ENCODE assay signal across 9 cellular contexts in the genomic region with DNA sequence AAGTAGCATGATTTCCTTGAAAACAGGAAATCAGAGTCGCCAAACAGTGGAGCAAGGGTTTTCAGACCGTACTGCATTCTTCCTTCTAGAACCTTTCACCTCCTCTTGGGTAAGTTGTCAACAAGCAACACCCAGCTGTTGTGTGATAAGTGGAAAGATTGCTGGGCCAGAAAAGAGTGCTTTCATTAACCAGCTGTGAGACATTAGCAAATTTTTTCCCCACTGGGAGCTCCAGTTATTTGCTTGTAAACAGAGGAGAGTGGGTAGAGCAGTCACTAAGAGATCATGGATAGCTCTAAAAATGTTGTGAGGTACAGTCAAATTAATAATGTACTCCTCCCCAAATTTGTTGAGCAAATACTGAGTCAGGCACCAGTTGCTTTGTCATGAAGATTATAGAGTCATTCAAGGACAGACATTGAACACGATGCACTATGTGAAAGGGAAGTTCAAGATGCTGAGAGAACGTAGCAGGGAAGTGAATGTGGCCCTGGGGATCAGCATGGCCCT. TPM values are rescaled to one million over a fixed set of nuclear protein-coding genes. Genes with fewer than 3 reads are reported as not detected.
DNase-seq lines count a peak whose midpoint lies in the region; ATAC-seq lines count a peak whose summit lies in the region.
"Had no signal": no experiment of that assay in that cellular context is flagged by ENCODE, and none has a peak within 500 bp of the region (broad histone marks: within the 10 kb centered on the region; RNA-seq: fewer than 3 reads in every experiment).

No MANE protein-coding gene starts in this region.

- H4K20me1 ChIP-seq in Karpas-422 (ENCODE audit: insufficient read depth, low read depth, low read length) = no peaks in the 10 kb centered on the region

- H3K27me3 Mint-ChIP-seq in activated naive CD4-positive, alpha-beta T cell treated with anti-CD3 and anti-CD28 coated beads for 36 hours (ENCODE audit: low read depth) = peaks cover 5% of the 10 kb centered on the region

- H3K36me3 ChIP-seq in Karpas-422 (ENCODE audit: insufficient read depth, low read length) (no peaks in the 10 kb centered on the region), urinary bladder (ENCODE audit: insufficient read depth) (no peaks in the 10 kb centered on the region)
- H3K36me3 ChIP-seq: HAP-1 had no signal

- no peak for DNase-seq in activated naive CD4-positive, alpha-beta T cell treated with anti-CD3 and anti-CD28 coated beads, Interleukin-2, amount 50 U/mL, for 72 hours (ENCODE audit: low spot score in 2 of 2)
- DNase-seq in activated naive CD4-positive, alpha-beta T cell treated with anti-CD3 and anti-CD28 coated beads for 36 hours = no peak
- DNase-seq in Karpas-422 (peak; percentile 51), Right ventricle myocardium superior (no peak), cerebellum (ENCODE audit: low spot score) (no peak), EL (no peak)

- H3K79me2 ChIP-seq in Karpas-422 (ENCODE audit: low read length) = no peaks in the 10 kb centered on the region

- H3K4me1 ChIP-seq in Karpas-422 (ENCODE audit: low read length) (peaks cover 24% of the 10 kb centered on the region), urinary bladder (ENCODE audit: insufficient read depth) (peaks cover 1% of the 10 kb centered on the region)
- H3K4me1 ChIP-seq: HAP-1 had no signal

- no peak overlapping the region for H3K4me3 Mint-ChIP-seq in activated naive CD4-positive, alpha-beta T cell treated with anti-CD3 and anti-CD28 coated beads for 36 hours

- ATAC-seq in activated naive CD4-positive, alpha-beta T cell treated with anti-CD3 and anti-CD28 coated beads, Interleukin-2, amount 50 U/mL, for 72 hours = peak in 1 of 2 donors; percentile 43
- peak; percentile 79 for ATAC-seq in Right ventricle myocardium superior (ENCODE audit: poor library complexity)
- no peak for ATAC-seq in GM18519 (IDR thresholded peaks at IDR 0.05; ENCODE audit: low FRiP score, unreplicated experiment)

- intact Hi-C loops in activated naive CD4-positive, alpha-beta T cell treated with anti-CD3 and anti-CD28 coated beads for 36 hours (cut with micrococcal nuclease) = no loop called here
- intact Hi-C loops in Right ventricle myocardium superior (cut with DNase I) = no loop called here

- H3K4me2 ChIP-seq in Karpas-422 (ENCODE audit: low read depth, low read length, poor library complexity, severe bottlenecking) = no peak overlapping the region

- H3K27me3 ChIP-seq in Karpas-422 (ENCODE audit: low read length) = no peaks in the 10 kb centered on the region

- H3K9me3 Mint-ChIP-seq in activated naive CD4-positive, alpha-beta T cell treated with anti-CD3 and anti-CD28 coated beads, Interleukin-2, amount 50 U/mL, for 72 hours = no peaks in the 10 kb centered on the region
- no peaks in the 10 kb centered on the region for H3K9me3 Mint-ChIP-seq in activated naive CD4-positive, alpha-beta T cell treated with anti-CD3 and anti-CD28 coated beads for 36 hours

- H3K9me2 ChIP-seq in Karpas-422 (replicated peaks; ENCODE audit: insufficient read depth, low read length) = no peaks in the 10 kb centered on the region

- peaks cover 8% of the 10 kb centered on the region for H3K4me1 Mint-ChIP-seq in activated naive CD4-positive, alpha-beta T cell treated with anti-CD3 and anti-CD28 coated beads for 36 hours (ENCODE audit: low read depth)

- peak overlapping the region; percentile 12 to 46 for H3K27ac Mint-ChIP-seq in activated naive CD4-positive, alpha-beta T cell treated with anti-CD3 and anti-CD28 coated beads, Interleukin-2, amount 50 U/mL, for 72 hours
- no peak overlapping the region for H3K27ac Mint-ChIP-seq in activated naive CD4-positive, alpha-beta T cell treated with anti-CD3 and anti-CD28 coated beads for 36 hours

- no peak overlapping the region for H3K9ac ChIP-seq in Karpas-422 (ENCODE audit: low read length)

- WGBS in urinary bladder = 28% methylated on average over 4 of the region's 4 CpGs

- H3K27ac ChIP-seq in Karpas-422 (ENCODE audit: low read length) (no peak overlapping the region), urinary bladder (ENCODE audit: low read depth) (peak overlapping the region; percentile 16)

- H3K4me3 ChIP-seq in Karpas-422 (ENCODE audit: low read length) (no peak overlapping the region), urinary bladder (ENCODE audit: low read depth, low read length) (no peak overlapping the region)
- H3K4me3 ChIP-seq: HAP-1 had no signal

- CTCF ChIA-PET in activated naive CD4-positive, alpha-beta T cell treated with anti-CD3 and anti-CD28 coated beads for 36 hours (lab: Charles Lee) = interaction anchor here (1.6 to 1.7 kb wide), 2 partner anchors 52 to 66 kb away, joined by 4 to 5 read pairs; a partner anchor contains a TSS

- no peaks in the 10 kb centered on the region for H3K36me3 Mint-ChIP-seq in activated naive CD4-positive, alpha-beta T cell treated with anti-CD3 and anti-CD28 coated beads, Interleukin-2, amount 50 U/mL, for 72 hours
- H3K36me3 Mint-ChIP-seq in activated naive CD4-positive, alpha-beta T cell treated with anti-CD3 and anti-CD28 coated beads for 36 hours (ENCODE audit: low read depth) = no peaks in the 10 kb centered on the region

- H3K9me3 ChIP-seq in Karpas-422 (ENCODE audit: low read length) = no peaks in the 10 kb centered on the region
- H3K9me3 ChIP-seq: HAP-1 had no signal

- H2AFZ ChIP-seq in Karpas-422 (ENCODE audit: low read length) = peak overlapping the region; percentile 75

RNA-seq across cellular contexts. Expression of a gene that starts 11.7 kb away (rescaled TPM):
- total RNA-seq in activated naive CD4-positive, alpha-beta T cell treated with anti-CD3 and anti-CD28 coated beads, Interleukin-2, amount 50 U/mL, for 72 hours = not detected
- total RNA-seq in activated naive CD4-positive, alpha-beta T cell treated with anti-CD3 and anti-CD28 coated beads for 36 hours = not detected
- 59.6 and 80.0 TPM in 2 replicates for total RNA-seq in Karpas-422 (2014; rRNA removed; shearing (Covaris generic); ENCODE audit: low replicate concordance)
- total RNA-seq in Right ventricle myocardium superior (13.8 TPM), urinary bladder (13.7 TPM), cerebellum (2.3 TPM)
- polyA plus RNA-seq in urinary bladder = 12.8 TPM

RNA-seq across cellular contexts. Expression of a gene that starts 52.5 kb away (rescaled TPM):
- total RNA-seq in activated naive CD4-positive, alpha-beta T cell treated with anti-CD3 and anti-CD28 coated beads, Interleukin-2, amount 50 U/mL, for 72 hours = under 1 TPM in 1 of 2 donors, not detected in 1; 0.16 TPM
- under 1 TPM; 0.07 to 0.14 TPM for total RNA-seq in activated naive CD4-positive, alpha-beta T cell treated with anti-CD3 and anti-CD28 coated beads for 36 hours
- total RNA-seq in Karpas-422 (2014; rRNA removed; shearing (Covaris generic); ENCODE audit: low replicate concordance) = 8.4 and 9.2 TPM in 2 replicates
- 1.7 TPM for total RNA-seq in Right ventricle myocardium superior
- 24.0 TPM for total RNA-seq in urinary bladder
- polyA plus RNA-seq in urinary bladder = 14.8 TPM
- 38.7 TPM for total RNA-seq in cerebellum
